Comparison of ENCODE assay signal across 1 cellular context in genomic region chr2:234881413-234882241, GRCh38.
A peak's percentile ranks its signal among the peaks of the same experiment; 100 is the strongest.
TF ChIP-seq lines count a peak whose summit lies in the region.

No MANE protein-coding gene starts in this region.

TF ChIP-seq in HepG2, 621 proteins besides CTCF, POLR2A, EP300 and RAD21 (continued from another document and continues in another):
- peak; percentile 47; the same call in 1 of the 2 replicates for TF ChIP-seq MED13 (CRISPR knock-in tag; IDR thresholded peaks at IDR 0.05)
- peak; percentile 78; the same call in 1 of the 2 replicates for TF ChIP-seq ARID2 (CRISPR knock-in tag; IDR thresholded peaks at IDR 0.05; ENCODE audit: borderline replicate concordance)
- TF ChIP-seq, protein P1, sequence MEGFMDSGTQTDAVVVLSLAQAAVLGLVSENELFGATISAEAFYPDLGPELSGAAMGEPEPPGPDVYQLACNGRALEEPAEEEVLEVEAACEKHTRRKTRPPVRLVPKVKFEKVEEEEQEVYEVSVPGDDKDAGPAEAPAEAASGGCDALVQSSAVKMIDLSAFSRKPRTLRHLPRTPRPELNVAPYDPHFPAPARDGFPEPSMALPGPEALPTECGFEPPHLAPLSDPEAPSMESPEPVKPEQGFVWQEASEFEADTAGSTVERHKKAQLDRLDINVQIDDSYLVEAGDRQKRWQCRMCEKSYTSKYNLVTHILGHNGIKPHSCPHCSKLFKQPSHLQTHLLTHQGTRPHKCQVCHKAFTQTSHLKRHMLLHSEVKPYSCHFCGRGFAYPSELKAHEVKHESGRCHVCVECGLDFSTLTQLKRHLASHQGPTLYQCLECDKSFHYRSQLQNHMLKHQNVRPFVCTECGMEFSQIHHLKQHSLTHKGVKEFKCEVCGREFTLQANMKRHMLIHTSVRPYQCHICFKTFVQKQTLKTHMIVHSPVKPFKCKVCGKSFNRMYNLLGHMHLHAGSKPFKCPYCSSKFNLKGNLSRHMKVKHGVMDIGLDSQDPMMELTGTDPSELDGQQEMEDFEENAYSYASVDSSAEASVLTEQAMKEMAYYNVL (CRISPR knock-in tag; IDR thresholded peaks at IDR 0.05; ENCODE audit: borderline replicate concordance): peak; percentile 53; the same call in 1 of the 2 replicates
- peak; percentile 64; the same call in 1 of the 2 replicates for TF ChIP-seq NKX3-1 (CRISPR knock-in tag; IDR thresholded peaks at IDR 0.05)
- TF ChIP-seq ZNF747 (CRISPR knock-in tag; IDR thresholded peaks at IDR 0.05; ENCODE audit: borderline replicate concordance): peak; percentile 50; the same call in 1 of the 2 replicates
- TF ChIP-seq KMT2B (CRISPR knock-in tag; IDR thresholded peaks at IDR 0.05): peak; percentile 85
- TF ChIP-seq BORCS8-MEF2B (CRISPR knock-in tag; IDR thresholded peaks at IDR 0.05): peak; percentile 46; the same call in 1 of the 2 replicates
- 0 out of 2 replicates have a peak, but pooled peaks have one; percentile 45 for TF ChIP-seq ZNF274 (CRISPR knock-in tag; IDR thresholded peaks at IDR 0.05)
- TF ChIP-seq ZNF792 (CRISPR knock-in tag; IDR thresholded peaks at IDR 0.05): peak; percentile 77; the same call in 1 of the 2 replicates
- TF ChIP-seq CHD4 (IDR thresholded peaks at IDR 0.05; ENCODE audit: borderline replicate concordance, low read length): peak; percentile 29; the same call in 1 of the 2 replicates
- peak; percentile 71 for TF ChIP-seq FOXP4 (CRISPR knock-in tag; IDR thresholded peaks at IDR 0.05)
- TF ChIP-seq, protein P2, sequence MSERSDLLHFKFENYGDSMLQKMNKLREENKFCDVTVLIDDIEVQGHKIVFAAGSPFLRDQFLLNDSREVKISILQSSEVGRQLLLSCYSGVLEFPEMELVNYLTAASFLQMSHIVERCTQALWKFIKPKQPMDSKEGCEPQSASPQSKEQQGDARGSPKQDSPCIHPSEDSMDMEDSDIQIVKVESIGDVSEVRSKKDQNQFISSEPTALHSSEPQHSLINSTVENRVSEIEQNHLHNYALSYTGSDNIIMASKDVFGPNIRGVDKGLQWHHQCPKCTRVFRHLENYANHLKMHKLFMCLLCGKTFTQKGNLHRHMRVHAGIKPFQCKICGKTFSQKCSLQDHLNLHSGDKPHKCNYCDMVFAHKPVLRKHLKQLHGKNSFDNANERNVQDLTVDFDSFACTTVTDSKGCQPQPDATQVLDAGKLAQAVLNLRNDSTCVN (CRISPR knock-in tag; IDR thresholded peaks at IDR 0.05; ENCODE audit: borderline replicate concordance): peak; percentile 40; the same call in 1 of the 2 replicates
- TF ChIP-seq ZMYM2 (CRISPR knock-in tag; IDR thresholded peaks at IDR 0.05): no peak
- TF ChIP-seq ZNF17 (CRISPR knock-in tag; IDR thresholded peaks at IDR 0.05): no peak
- peak; percentile 53; the same call in 1 of the 2 replicates for TF ChIP-seq MXD3 (CRISPR knock-in tag; IDR thresholded peaks at IDR 0.05)
- peak; percentile 75; the same call in 1 of the 2 replicates for TF ChIP-seq ZNF879 (CRISPR knock-in tag; IDR thresholded peaks at IDR 0.05)
- no peak for TF ChIP-seq HHEX (CRISPR knock-in tag; IDR thresholded peaks at IDR 0.05)
- no peak for TF ChIP-seq MBD4 (IDR thresholded peaks at IDR 0.05; ENCODE audit: borderline replicate concordance, low read length)
- 0 out of 2 replicates have a peak, but pooled peaks have one; percentile 41 for TF ChIP-seq BRF2 (CRISPR knock-in tag; IDR thresholded peaks at IDR 0.05)
- TF ChIP-seq FOXJ3 (CRISPR knock-in tag; IDR thresholded peaks at IDR 0.05; ENCODE audit: borderline replicate concordance): 0 out of 2 replicates have a peak, but pooled peaks have one; percentile 33
- TF ChIP-seq ELF3 (CRISPR knock-in tag; IDR thresholded peaks at IDR 0.05): peak; percentile 78
- no peak for TF ChIP-seq NR2F6 (IDR thresholded peaks at IDR 0.05)
- TF ChIP-seq NR2F6 (CRISPR knock-in tag; IDR thresholded peaks at IDR 0.05): peak; percentile 52
- peak; percentile 87 for TF ChIP-seq NFYC (CRISPR knock-in tag; IDR thresholded peaks at IDR 0.05)
- TF ChIP-seq ASH2L (IDR thresholded peaks at IDR 0.05; ENCODE audit: insufficient read length, low read depth, low read length): no peak
- TF ChIP-seq MED8 (CRISPR knock-in tag; IDR thresholded peaks at IDR 0.05; ENCODE audit: insufficient replicate concordance): peak; percentile 43
- peak; percentile 83; the same call in 1 of the 2 replicates for TF ChIP-seq ZNF207 (IDR thresholded peaks at IDR 0.05; ENCODE audit: borderline replicate concordance)
- no peak for TF ChIP-seq ZNF737 (CRISPR knock-in tag; IDR thresholded peaks at IDR 0.05; ENCODE audit: borderline replicate concordance)
- TF ChIP-seq, protein P3, sequence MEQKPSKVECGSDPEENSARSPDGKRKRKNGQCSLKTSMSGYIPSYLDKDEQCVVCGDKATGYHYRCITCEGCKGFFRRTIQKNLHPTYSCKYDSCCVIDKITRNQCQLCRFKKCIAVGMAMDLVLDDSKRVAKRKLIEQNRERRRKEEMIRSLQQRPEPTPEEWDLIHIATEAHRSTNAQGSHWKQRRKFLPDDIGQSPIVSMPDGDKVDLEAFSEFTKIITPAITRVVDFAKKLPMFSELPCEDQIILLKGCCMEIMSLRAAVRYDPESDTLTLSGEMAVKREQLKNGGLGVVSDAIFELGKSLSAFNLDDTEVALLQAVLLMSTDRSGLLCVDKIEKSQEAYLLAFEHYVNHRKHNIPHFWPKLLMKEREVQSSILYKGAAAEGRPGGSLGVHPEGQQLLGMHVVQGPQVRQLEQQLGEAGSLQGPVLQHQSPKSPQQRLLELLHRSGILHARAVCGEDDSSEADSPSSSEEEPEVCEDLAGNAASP (CRISPR knock-in tag; IDR thresholded peaks at IDR 0.05; ENCODE audit: borderline replicate concordance): peak; percentile 56; the same call in 1 of the 2 replicates
- TF ChIP-seq RXRB (CRISPR knock-in tag; IDR thresholded peaks at IDR 0.05; ENCODE audit: borderline replicate concordance): peak; percentile 73; the same call in 1 of the 2 replicates
- TF ChIP-seq ZBTB14 (CRISPR knock-in tag; IDR thresholded peaks at IDR 0.05): no peak
- TF ChIP-seq HINFP (CRISPR knock-in tag; IDR thresholded peaks at IDR 0.05; ENCODE audit: low read depth): no peak
- TF ChIP-seq, protein P4, sequence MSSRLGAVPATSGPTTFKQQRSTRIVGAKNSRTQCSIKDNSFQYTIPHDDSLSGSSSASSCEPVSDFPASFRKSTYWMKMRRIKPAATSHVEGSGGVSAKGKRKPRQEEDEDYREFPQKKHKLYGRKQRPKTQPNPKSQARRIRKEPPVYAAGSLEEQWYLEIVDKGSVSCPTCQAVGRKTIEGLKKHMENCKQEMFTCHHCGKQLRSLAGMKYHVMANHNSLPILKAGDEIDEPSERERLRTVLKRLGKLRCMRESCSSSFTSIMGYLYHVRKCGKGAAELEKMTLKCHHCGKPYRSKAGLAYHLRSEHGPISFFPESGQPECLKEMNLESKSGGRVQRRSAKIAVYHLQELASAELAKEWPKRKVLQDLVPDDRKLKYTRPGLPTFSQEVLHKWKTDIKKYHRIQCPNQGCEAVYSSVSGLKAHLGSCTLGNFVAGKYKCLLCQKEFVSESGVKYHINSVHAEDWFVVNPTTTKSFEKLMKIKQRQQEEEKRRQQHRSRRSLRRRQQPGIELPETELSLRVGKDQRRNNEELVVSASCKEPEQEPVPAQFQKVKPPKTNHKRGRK (CRISPR knock-in tag; IDR thresholded peaks at IDR 0.05): peak; percentile 64; the same call in 1 of the 2 replicates
- TF ChIP-seq MTERF4 (CRISPR knock-in tag; IDR thresholded peaks at IDR 0.05): peak; percentile 39; the same call in 1 of the 2 replicates
- TF ChIP-seq, protein P5, sequence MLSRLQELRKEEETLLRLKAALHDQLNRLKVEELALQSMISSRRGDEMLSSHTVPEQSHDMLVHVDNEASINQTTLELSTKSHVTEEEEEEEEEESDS (CRISPR knock-in tag; IDR thresholded peaks at IDR 0.05; ENCODE audit: borderline replicate concordance): peak; percentile 72; the same call in 1 of the 2 replicates
- no peak for TF ChIP-seq ZNF33B (CRISPR knock-in tag; IDR thresholded peaks at IDR 0.05)
- TF ChIP-seq PITX1 (CRISPR knock-in tag; IDR thresholded peaks at IDR 0.05): peak; percentile 78
- TF ChIP-seq, protein P6, sequence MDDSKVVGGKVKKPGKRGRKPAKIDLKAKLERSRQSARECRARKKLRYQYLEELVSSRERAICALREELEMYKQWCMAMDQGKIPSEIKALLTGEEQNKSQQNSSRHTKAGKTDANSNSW (CRISPR knock-in tag; IDR thresholded peaks at IDR 0.05; ENCODE audit: borderline replicate concordance): no peak
- no peak for TF ChIP-seq NR3C1 (CRISPR knock-in tag; IDR thresholded peaks at IDR 0.05)
- TF ChIP-seq, protein P7, sequence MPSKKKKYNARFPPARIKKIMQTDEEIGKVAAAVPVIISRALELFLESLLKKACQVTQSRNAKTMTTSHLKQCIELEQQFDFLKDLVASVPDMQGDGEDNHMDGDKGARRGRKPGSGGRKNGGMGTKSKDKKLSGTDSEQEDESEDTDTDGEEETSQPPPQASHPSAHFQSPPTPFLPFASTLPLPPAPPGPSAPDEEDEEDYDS (CRISPR knock-in tag; IDR thresholded peaks at IDR 0.05): peak; percentile 79
- peak; percentile 70; the same call in 1 of the 2 replicates for TF ChIP-seq YEATS4 (CRISPR knock-in tag; IDR thresholded peaks at IDR 0.05; ENCODE audit: borderline replicate concordance)
- peak; percentile 99 for TF ChIP-seq ZMYM4 (CRISPR knock-in tag; IDR thresholded peaks at IDR 0.05)
- TF ChIP-seq ARID3A (IDR thresholded peaks at IDR 0.05; ENCODE audit: low read depth, low read length): peak; percentile 85
- no peak for TF ChIP-seq HNRNPLL (IDR thresholded peaks at IDR 0.05; ENCODE audit: low read depth, low read length, poor library complexity, severe bottlenecking)
- TF ChIP-seq ZNF224 (CRISPR knock-in tag; IDR thresholded peaks at IDR 0.05): no peak
- TF ChIP-seq ZNF256 (CRISPR knock-in tag; conservative IDR thresholded peaks at IDR 0.05): no peak
- no peak for TF ChIP-seq ZNF782 (CRISPR knock-in tag; IDR thresholded peaks at IDR 0.05; ENCODE audit: borderline replicate concordance)
